8 cellular contexts compared by ENCODE assay signal in genomic region chr2:135797497-135798274, GRCh38. TPM values are rescaled to one million over a fixed set of nuclear protein-coding genes. Genes with fewer than 3 reads are reported as not detected.
A peak's percentile ranks its signal among the peaks of the same experiment; 100 is the strongest.
DNase-seq lines count a peak whose midpoint lies in the region; ATAC-seq, FAIRE-seq and TF ChIP-seq lines count a peak whose summit lies in the region.

No MANE protein-coding gene starts in this region.

- TF ChIP-seq CTCF in 22Rv1 (IDR thresholded peaks at IDR 0.05) (peak; percentile 79), WTC11 (IDR thresholded peaks at IDR 0.05) (peak; percentile 83), breast epithelium (IDR thresholded peaks at IDR 0.05) (peak; percentile 10 to 64 (median 57)), keratinocyte (optimal IDR thresholded peaks at IDR 0.05 in 1 of 3, IDR thresholded peaks at IDR 0.05 in 1 of 3, conservative IDR thresholded peaks at IDR 0.05 in 1 of 3; ENCODE audit: extremely low read depth in 1 of 3, insufficient read depth in 2 of 3, low read length in 3 of 3) (peak; percentile 92 to 100 (median 99))

- H3K4me2 ChIP-seq in keratinocyte (ENCODE audit: control insufficient read depth, extremely low read depth, insufficient read depth, low read depth, low read length), result peak overlapping the region; percentile 74

- H3K27me3 ChIP-seq in breast epithelium (no peaks in the 10 kb centered on the region), keratinocyte (ENCODE audit: control insufficient read depth, extremely low read depth, insufficient read depth, low read length) (no peaks in the 10 kb centered on the region)

- H3K4me3 Mint-ChIP-seq in WTC11, result no peak overlapping the region

- dilution Hi-C loops in keratinocyte (cut with MboI; ENCODE audit: extremely low pct_ligation_motif_present, low sequenced_read_pairs), result no loop called here

- CTCF ChIA-PET in WTC11 (lab: Charles Lee), result interaction anchor here (0.5 to 2.6 kb wide), 45 partner anchors 8 to 809 kb away, joined by 3 to 26 read pairs (median 3); partner anchors contain the start of genes LCT and MCM6

- H4K20me1 ChIP-seq in keratinocyte (ENCODE audit: control insufficient read depth, extremely low read depth, insufficient read depth, low read length), result no peaks in the 10 kb centered on the region

- H3K36me3 ChIP-seq in breast epithelium (no peaks in the 10 kb centered on the region), keratinocyte (ENCODE audit: control insufficient read depth in 2 of 2, extremely low read depth in 1 of 2, insufficient read depth in 2 of 2, low read length in 2 of 2) (no peaks in the 10 kb centered on the region)

- POLR2A ChIA-PET in WTC11 (lab: Charles Lee), result interaction anchor here (0.5 kb wide), 1 partner anchor 11 kb away, joined by 5 read pairs; no protein-coding TSS in a partner anchor

- peak overlapping the region; percentile 49 for H3K9ac ChIP-seq in keratinocyte (ENCODE audit: control insufficient read depth, extremely low read depth, insufficient read depth, low read length)

- H3K9me3 ChIP-seq in breast epithelium (no peaks in the 10 kb centered on the region), keratinocyte (ENCODE audit: control insufficient read depth, low read depth, low read length) (no peaks in the 10 kb centered on the region)

- no peak overlapping the region; the same call in 1 of the 2 replicates for H3K27ac Mint-ChIP-seq in WTC11

- H3K4me3 ChIP-seq in breast epithelium (no peak overlapping the region), keratinocyte (ENCODE audit: control insufficient read depth in 2 of 3, extremely low read depth in 1 of 3, insufficient read depth in 2 of 3, low read depth in 1 of 3, low read length in 3 of 3) (no peak overlapping the region)

- H3K27ac ChIP-seq in 22Rv1 (no peak overlapping the region), breast epithelium (no peak overlapping the region), keratinocyte (ENCODE audit: control insufficient read depth, insufficient read depth, low read length) (peak overlapping the region; percentile 80)

- peaks cover 7% of the 10 kb centered on the region; the same call in 1 of the 2 replicates for H3K4me1 Mint-ChIP-seq in WTC11

- peaks cover 31% of the 10 kb centered on the region for H3K9me3 Mint-ChIP-seq in WTC11

- peak; percentile 61 for ATAC-seq in GM18511 (IDR thresholded peaks at IDR 0.05; ENCODE audit: unreplicated experiment)
- ATAC-seq in HG03103 (IDR thresholded peaks at IDR 0.05; ENCODE audit: low read depth, unreplicated experiment), result peak; percentile 66
- ATAC-seq in WTC11, result peak; percentile 87

- H2AFZ ChIP-seq in keratinocyte (ENCODE audit: control insufficient read depth, low read length), result peak overlapping the region; percentile 87

- DNase-seq in NCI-H2196 (lab: John Stamatoyannopoulos, UW; ENCODE audit: unreplicated experiment) (peak; percentile 71), WTC11 (ENCODE audit: low spot score) (peak; percentile 84), breast epithelium (ENCODE audit: low spot score in 2 of 2) (peak in 1 of 2 donors; percentile 32), keratinocyte (ENCODE audit: low read depth, low spot score) (peak; percentile 41)
- peak; percentile 85 to 87 for DNase-seq in stimulated activated CD4-positive, alpha-beta T cell treated with anti-CD3 and anti-CD28 coated beads, Interleukin-2, amount 100 ng/mL, for 24 hours

- no peaks in the 10 kb centered on the region for H3K79me2 ChIP-seq in keratinocyte (ENCODE audit: control insufficient read depth, insufficient read depth, low read length)

- no peaks in the 10 kb centered on the region for H3K9me1 ChIP-seq in keratinocyte (ENCODE audit: control insufficient read depth, extremely low read depth, insufficient read depth, low read length)

- intact Hi-C loops in breast epithelium (cut with DNase I; ENCODE audit: low total_unique reads), result no loop called here

- peak; percentile 83 for FAIRE-seq in keratinocyte (lab: Jason Lieb, UNC)

- H3K4me1 ChIP-seq in breast epithelium, result no peaks in the 10 kb centered on the region
- H3K4me1 ChIP-seq in keratinocyte (ENCODE audit: control insufficient read depth, extremely low read depth, insufficient read depth, low read length), result peaks cover 13% of the 10 kb centered on the region

- no peak for TF ChIP-seq POLR2A in breast epithelium (IDR thresholded peaks at IDR 0.05)

- peaks cover 25% of the 10 kb centered on the region for H3K36me3 Mint-ChIP-seq in WTC11

- H3K27me3 Mint-ChIP-seq in WTC11 (ENCODE audit: low read depth), result no peaks in the 10 kb centered on the region

TF ChIP-seq in WTC11, 78 proteins besides CTCF, POLR2A, EP300 and RAD21 (continues in another document):
- TF ChIP-seq NFE2L1 (CRISPR knock-in tag; IDR thresholded peaks at IDR 0.05) (no peak), GABPB1 (CRISPR knock-in tag; IDR thresholded peaks at IDR 0.05) (peak; percentile 67), ZBTB21 (CRISPR knock-in tag; IDR thresholded peaks at IDR 0.05; ENCODE audit: borderline replicate concordance) (no peak), TP53 (CRISPR knock-in tag; IDR thresholded peaks at IDR 0.05) (no peak), MAX (CRISPR knock-in tag; IDR thresholded peaks at IDR 0.05) (peak; percentile 78), SMAD4 (CRISPR knock-in tag; IDR thresholded peaks at IDR 0.05) (no peak), TEAD1 (CRISPR knock-in tag; IDR thresholded peaks at IDR 0.05) (no peak), ZNF121 (CRISPR knock-in tag; IDR thresholded peaks at IDR 0.05) (no peak), HMGXB4 (CRISPR knock-in tag; IDR thresholded peaks at IDR 0.05) (0 out of 2 replicates have a peak, but pooled peaks have one; percentile 32)
- TF ChIP-seq, protein P1, sequence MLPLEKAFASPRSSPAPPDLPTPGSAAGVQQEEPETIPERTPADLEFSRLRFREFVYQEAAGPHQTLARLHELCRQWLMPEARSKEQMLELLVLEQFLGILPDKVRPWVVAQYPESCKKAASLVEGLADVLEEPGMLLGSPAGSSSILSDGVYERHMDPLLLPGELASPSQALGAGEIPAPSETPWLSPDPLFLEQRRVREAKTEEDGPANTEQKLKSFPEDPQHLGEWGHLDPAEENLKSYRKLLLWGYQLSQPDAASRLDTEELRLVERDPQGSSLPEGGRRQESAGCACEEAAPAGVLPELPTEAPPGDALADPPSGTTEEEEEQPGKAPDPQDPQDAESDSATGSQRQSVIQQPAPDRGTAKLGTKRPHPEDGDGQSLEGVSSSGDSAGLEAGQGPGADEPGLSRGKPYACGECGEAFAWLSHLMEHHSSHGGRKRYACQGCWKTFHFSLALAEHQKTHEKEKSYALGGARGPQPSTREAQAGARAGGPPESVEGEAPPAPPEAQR (CRISPR knock-in tag; IDR thresholded peaks at IDR 0.05), result no peak

RNA-seq across cellular contexts. Expression of gene LCT, which starts 39.3 kb away (rescaled TPM):
- total RNA-seq in WTC11 (2021), result 0.02 TPM in 1 of 3 replicates, not detected in the others
- total RNA-seq in breast epithelium, result not detected
- polyA plus RNA-seq in keratinocyte, result 0.01 TPM in 1 of 3 replicates, not detected in the others
- not detected for polyA plus RNA-seq in keratinocyte (2011; ENCODE audit: low read depth)
- not detected in 2 replicates for polyA plus RNA-seq in keratinocyte (2011; cell fraction: cytosol; rRNA removed)
- polyA plus RNA-seq in keratinocyte (2011; cell fraction: nucleus; rRNA removed), result 0.03 TPM in 1 of 2 replicates, not detected in the other
- not detected in 2 replicates for polyA plus RNA-seq in keratinocyte (2012; ENCODE audit: low replicate concordance)
- not detected in 3 replicates for polyA minus RNA-seq in keratinocyte
- not detected for polyA minus RNA-seq in keratinocyte (2011; cell fraction: cytosol; rRNA and poly(A)+ RNA removed)
- not detected in 2 replicates for polyA minus RNA-seq in keratinocyte (2011; cell fraction: nucleus; rRNA and poly(A)+ RNA removed)

RNA-seq across cellular contexts. Expression of gene UBXN4, which starts 56.0 kb away (rescaled TPM):
- 64.3 to 73.9 TPM (median 68.1 TPM) in 3 replicates for total RNA-seq in WTC11 (2021)
- total RNA-seq in breast epithelium, result 100 to 1,000 TPM in 1 of 3 donors, 10 to 100 TPM in 2; 70.2 to 101 (median 89.1) TPM
- 51.8 to 92.2 TPM (median 70.9 TPM) in 3 replicates for polyA plus RNA-seq in keratinocyte
- 63.3 TPM for polyA plus RNA-seq in keratinocyte (2011; ENCODE audit: low read depth)
- 31.4 and 93.4 TPM in 2 replicates for polyA plus RNA-seq in keratinocyte (2011; cell fraction: cytosol; rRNA removed)
- polyA plus RNA-seq in keratinocyte (2011; cell fraction: nucleus; rRNA removed), result 102 and 118 TPM in 2 replicates
- polyA plus RNA-seq in keratinocyte (2012; ENCODE audit: low replicate concordance), result 46.5 and 50.3 TPM in 2 replicates
- 14.2 to 55.4 TPM (median 42.0 TPM) in 3 replicates for polyA minus RNA-seq in keratinocyte
- 73.5 TPM for polyA minus RNA-seq in keratinocyte (2011; cell fraction: cytosol; rRNA and poly(A)+ RNA removed)
- polyA minus RNA-seq in keratinocyte (2011; cell fraction: nucleus; rRNA and poly(A)+ RNA removed), result 35.8 and 71.8 TPM in 2 replicates
